8 cellular contexts compared by ENCODE assay signal in the genomic region with DNA sequence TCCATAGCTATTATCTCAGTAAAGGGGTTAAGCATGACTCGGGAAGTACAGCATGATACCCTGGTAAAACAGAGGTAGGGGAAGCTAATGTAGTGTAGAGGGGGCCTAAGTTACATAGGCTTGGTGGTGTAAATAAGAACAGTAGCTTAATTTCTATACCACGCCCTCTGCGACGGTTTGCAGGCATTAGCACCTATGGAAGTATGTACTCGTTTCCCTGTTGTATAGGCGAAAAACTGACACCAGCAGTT. TPM values are rescaled to one million over a fixed set of nuclear protein-coding genes. Genes with fewer than 3 reads are reported as not detected.
DNase-seq lines count a peak whose midpoint lies in the region; ATAC-seq and TF ChIP-seq lines count a peak whose summit lies in the region.

No MANE protein-coding gene starts in this region.

- H3K36me3 ChIP-seq in BLaER1 treated with 17β-estradiol and CSF1 and Interleukin-3, amounts not matched to agents 10 nM and 100 nM, result peaks cover 33 to 56% (median 53%) of the 10 kb centered on the region in 11 experiments
- peaks cover 10 to 25% of the 10 kb centered on the region in 2 donors for H3K36me3 ChIP-seq in mucosa of rectum (ENCODE audit: control insufficient read depth in 2 of 2, insufficient read depth in 2 of 2, low read length in 2 of 2)

- H3K4me2 ChIP-seq in BLaER1 treated with 17β-estradiol and CSF1 and Interleukin-3, amounts not matched to agents 10 nM and 100 nM, result peak overlapping the region; percentile 86 to 99 (median 96)

- peak overlapping the region; percentile 71 to 89 (median 80); a peak in 21 of 22 replicates for H3K27ac ChIP-seq in BLaER1 treated with 17β-estradiol and CSF1 and Interleukin-3, amounts not matched to agents 10 nM and 100 nM
- peak overlapping the region; percentile 81 to 88 for H3K27ac ChIP-seq in mucosa of rectum (ENCODE audit: low read depth in 2 of 2, low read length in 2 of 2)

- peak; percentile 17 for ATAC-seq in HG02884 (IDR thresholded peaks at IDR 0.05; ENCODE audit: unreplicated experiment)

- no peaks in the 10 kb centered on the region for H3K9me3 Mint-ChIP-seq in brain

- peak overlapping the region; percentile 81 to 94 (median 87) for H3K9ac ChIP-seq in BLaER1 treated with 17β-estradiol and CSF1 and Interleukin-3, amounts not matched to agents 10 nM and 100 nM
- H3K9ac ChIP-seq in mucosa of rectum (ENCODE audit: low read depth in 1 of 2, low read length in 2 of 2), result peak overlapping the region; percentile 79 to 96

- no peaks in the 10 kb centered on the region for H3K9me3 ChIP-seq in BLaER1 treated with 17β-estradiol and CSF1 and Interleukin-3, amounts not matched to agents 10 nM and 100 nM (replicated peaks in 1 of 11)
- no peaks in the 10 kb centered on the region for H3K9me3 ChIP-seq in mucosa of rectum (ENCODE audit: control insufficient read depth in 2 of 2, low read length in 2 of 2)

- no peaks in the 10 kb centered on the region for H3K27me3 ChIP-seq in BLaER1 treated with 17β-estradiol and CSF1 and Interleukin-3, amounts not matched to agents 10 nM and 100 nM
- no peaks in the 10 kb centered on the region for H3K27me3 ChIP-seq in mucosa of rectum (ENCODE audit: control insufficient read depth in 2 of 2, insufficient read depth in 2 of 2, low read length in 2 of 2)

- peak overlapping the region; percentile 92 to 96 (median 94) for H3K27ac Mint-ChIP-seq in brain

- H3K4me1 ChIP-seq in BLaER1 treated with 17β-estradiol and CSF1 and Interleukin-3, amounts not matched to agents 10 nM and 100 nM, result peaks cover 26 to 47% (median 38%) of the 10 kb centered on the region in 10 experiments
- H3K4me1 ChIP-seq in mucosa of rectum (ENCODE audit: control insufficient read depth in 2 of 2, insufficient read depth in 2 of 2, low read length in 2 of 2), result peaks cover 11 to 12% of the 10 kb centered on the region in 2 donors

- peak overlapping the region; percentile 66 to 88 (median 80) for H3K4me3 ChIP-seq in BLaER1 treated with 17β-estradiol and CSF1 and Interleukin-3, amounts not matched to agents 10 nM and 100 nM
- peak overlapping the region; percentile 66 to 96 for H3K4me3 ChIP-seq in mucosa of rectum (ENCODE audit: low read length in 2 of 2)

- TF ChIP-seq CTCF in brain (conservative IDR thresholded peaks at IDR 0.05), result no peak

- H4K20me1 ChIP-seq in BLaER1 treated with 17β-estradiol and CSF1 and Interleukin-3, amounts not matched to agents 10 nM and 100 nM, result peaks cover 0 to 46% (median 22%) of the 10 kb centered on the region in 11 experiments; a peak in 13 of 22 replicates

- peaks cover 1% of the 10 kb centered on the region for H3K36me3 Mint-ChIP-seq in brain

- no peaks in the 10 kb centered on the region for H3K27me3 Mint-ChIP-seq in brain

- DNase-seq in NCI-H2081 treated with DMSO at 0.1 percent for 48 hours (lab: John Stamatoyannopoulos, UW), result no peak
- DNase-seq in activated CD4-positive, CD25-positive, alpha-beta regulatory T cell (lab: John Stamatoyannopoulos, UW), result no peak
- DNase-seq in stimulated activated CD4-positive, alpha-beta T cell treated with anti-CD3 and anti-CD28 coated beads, Interleukin-2, amount 100 ng/mL, for 24 hours, result no peak
- DNase-seq in NCI-H1417 treated with DMSO at 0.1 percent for 48 hours (lab: John Stamatoyannopoulos, UW), result no peak

- peak overlapping the region; percentile 91 to 94 (median 93) for H3K4me3 Mint-ChIP-seq in brain

- peaks cover 45% of the 10 kb centered on the region for H3K4me1 Mint-ChIP-seq in brain

RNA-seq across cellular contexts. Expression of gene NAXE, which starts 0.5 kb away (rescaled TPM):
- 133 TPM for polyA plus RNA-seq in brain (ENCODE audit: insufficient read depth, low read depth, low replicate concordance)

RNA-seq across cellular contexts. Expression of gene GPATCH4, which starts 10.2 kb away (rescaled TPM):
- 11.5 TPM for polyA plus RNA-seq in brain (ENCODE audit: insufficient read depth, low read depth, low replicate concordance)

RNA-seq across cellular contexts. Expression of gene TTC24, which starts 11.6 kb away (rescaled TPM):
- not detected for polyA plus RNA-seq in brain (ENCODE audit: insufficient read depth, low read depth, low replicate concordance)

RNA-seq across cellular contexts. Expression of gene IQGAP3, which starts 18.7 kb away (rescaled TPM):
- polyA plus RNA-seq in brain (ENCODE audit: insufficient read depth, low read depth, low replicate concordance), result 16.6 TPM

RNA-seq across cellular contexts. Expression of gene HAPLN2, which starts 28.1 kb away (rescaled TPM):
- 69.6 TPM for polyA plus RNA-seq in brain (ENCODE audit: insufficient read depth, low read depth, low replicate concordance)
